18 cellular contexts compared by ENCODE assay signal in the genomic region with DNA sequence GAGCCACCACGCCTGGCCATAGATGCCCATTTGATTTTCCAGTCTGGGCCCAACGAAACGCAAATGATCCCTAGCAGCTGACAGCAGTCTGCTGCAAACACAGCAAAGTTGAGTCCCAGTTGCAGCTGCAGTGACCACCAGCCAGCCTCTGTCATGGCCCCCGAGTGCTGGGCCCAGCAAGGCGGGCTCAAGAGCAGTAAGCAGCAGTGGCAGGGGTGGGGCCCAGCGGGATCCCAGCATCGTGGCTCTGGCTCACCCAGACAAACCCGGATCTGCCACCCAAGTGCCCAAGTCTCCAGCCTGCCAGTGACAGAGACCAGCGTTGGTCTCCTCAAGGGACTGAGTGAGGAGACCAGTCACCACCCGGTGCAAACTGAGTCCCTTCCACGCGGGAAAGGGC. TPM values are rescaled to one million over a fixed set of nuclear protein-coding genes. Genes with fewer than 3 reads are reported as not detected.
DNase-seq lines count a peak whose midpoint lies in the region; ATAC-seq and TF ChIP-seq lines count a peak whose summit lies in the region.
"Had no signal": no experiment of that assay in that cellular context is flagged by ENCODE, and none has a peak within 500 bp of the region (broad histone marks: within the 10 kb centered on the region; RNA-seq: fewer than 3 reads in every experiment).

No MANE protein-coding gene starts in this region.

- no peaks in the 10 kb centered on the region for H3K27me3 ChIP-seq in tibial nerve
- H3K27me3 ChIP-seq: MG63, SJCRH30 had no signal

- no peaks in the 10 kb centered on the region for H3K9me3 Mint-ChIP-seq in stimulated activated naive CD8-positive, alpha-beta T cell treated with anti-CD3 and anti-CD28 coated beads, Interleukin-15, amount 100 ng/mL, for 72 hours
- no peaks in the 10 kb centered on the region for H3K9me3 Mint-ChIP-seq in HFFc6
- H3K9me3 Mint-ChIP-seq: CD8-positive, alpha-beta T cell had no signal

- no peak for DNase-seq in stimulated activated naive CD8-positive, alpha-beta T cell treated with anti-CD3 and anti-CD28 coated beads, Interleukin-15, amount 100 ng/mL, for 72 hours
- DNase-seq in stimulated activated naive CD8-positive, alpha-beta T cell treated with anti-CD3 and anti-CD28 coated beads, Interleukin-15, Interleukin-2, amounts not matched to agents 100 U/mL and 50 U/mL, for 24 hours: no peak
- no peak for DNase-seq in T-helper 17 cell
- DNase-seq in tibial nerve (ENCODE audit: low spot score in 2 of 2): no peak
- no peak for DNase-seq in HFFc6
- DNase-seq: Calu3; CD8-positive, alpha-beta T cell; GM23248; Kasumi-1; MG63; NCI-H1048; NCI-H1436; NCI-H2029; NCI-H345; NCI-H526; PC-3; SJCRH30 had no signal

- H3K9me3 ChIP-seq in T-helper 17 cell (ENCODE audit: control insufficient read depth, low read length, poor library complexity, severe bottlenecking) (no peaks in the 10 kb centered on the region), tibial nerve (no peaks in the 10 kb centered on the region)
- H3K9me3 ChIP-seq: MG63, SJCRH30 had no signal

- no peak for TF ChIP-seq CTCF in tibial nerve (IDR thresholded peaks at IDR 0.05)
- no peak for TF ChIP-seq CTCF in HFFc6 (IDR thresholded peaks at IDR 0.05)

- no peaks in the 10 kb centered on the region for H3K4me1 ChIP-seq in tibial nerve
- H3K4me1 ChIP-seq: SJCRH30 had no signal

- H3K36me3 Mint-ChIP-seq in T-helper 17 cell (ENCODE audit: low read depth) (no peaks in the 10 kb centered on the region), HFFc6 (ENCODE audit: low read depth) (no peaks in the 10 kb centered on the region)
- H3K36me3 Mint-ChIP-seq: CD8-positive, alpha-beta T cell had no signal

- peak; percentile 14 for ATAC-seq in stimulated activated naive CD8-positive, alpha-beta T cell treated with anti-CD3 and anti-CD28 coated beads, Interleukin-15, amount 100 ng/mL, for 72 hours
- ATAC-seq in stimulated activated naive CD8-positive, alpha-beta T cell treated with anti-CD3 and anti-CD28 coated beads, Interleukin-15, Interleukin-2, amounts not matched to agents 100 U/mL and 50 U/mL, for 24 hours: no peak
- no peak for ATAC-seq in T-helper 17 cell
- ATAC-seq in HG03108 (IDR thresholded peaks at IDR 0.05; ENCODE audit: unreplicated experiment): no peak
- ATAC-seq: CD8-positive, alpha-beta T cell; PC-3 had no signal

- no peaks in the 10 kb centered on the region for H3K27me3 Mint-ChIP-seq in stimulated activated naive CD8-positive, alpha-beta T cell treated with anti-CD3 and anti-CD28 coated beads, Interleukin-15, amount 100 ng/mL, for 72 hours
- no peaks in the 10 kb centered on the region for H3K27me3 Mint-ChIP-seq in T-helper 17 cell
- H3K27me3 Mint-ChIP-seq in HFFc6 (ENCODE audit: insufficient read depth): peaks cover 15% of the 10 kb centered on the region

- 74 to 76% methylated on average over 11 of the region's 12 CpGs for whole genome bisulfite sequencing in tibial nerve, 2 donors

- no peak overlapping the region for H3K27ac ChIP-seq in tibial nerve
- H3K27ac ChIP-seq: GM23248, SJCRH30 had no signal

- no peak overlapping the region for H3K4me3 Mint-ChIP-seq in stimulated activated naive CD8-positive, alpha-beta T cell treated with anti-CD3 and anti-CD28 coated beads, Interleukin-15, amount 100 ng/mL, for 72 hours
- H3K4me3 Mint-ChIP-seq in T-helper 17 cell (no peak overlapping the region), HFFc6 (no peak overlapping the region)
- H3K4me3 Mint-ChIP-seq: CD8-positive, alpha-beta T cell had no signal

- H3K4me1 Mint-ChIP-seq in stimulated activated naive CD8-positive, alpha-beta T cell treated with anti-CD3 and anti-CD28 coated beads, Interleukin-15, amount 100 ng/mL, for 72 hours: peaks cover 3% of the 10 kb centered on the region
- no peaks in the 10 kb centered on the region for H3K4me1 Mint-ChIP-seq in T-helper 17 cell
- no peaks in the 10 kb centered on the region for H3K4me1 Mint-ChIP-seq in HFFc6 (ENCODE audit: low read depth)

- peaks cover 0 to 5% (median 0%) of the 10 kb centered on the region in 3 donors for H3K36me3 ChIP-seq in tibial nerve
- H3K36me3 ChIP-seq: MG63, SJCRH30 had no signal

- TF ChIP-seq POLR2A in tibial nerve (IDR thresholded peaks at IDR 0.05): no peak

- H3K4me3 ChIP-seq in tibial nerve: no peak overlapping the region
- H3K4me3 ChIP-seq: GM23248, MG63, SJCRH30 had no signal

- no peak for TF ChIP-seq EP300 in tibial nerve (IDR thresholded peaks at IDR 0.05)

- no peak overlapping the region for H3K27ac Mint-ChIP-seq in stimulated activated naive CD8-positive, alpha-beta T cell treated with anti-CD3 and anti-CD28 coated beads, Interleukin-15, amount 100 ng/mL, for 72 hours
- H3K27ac Mint-ChIP-seq in T-helper 17 cell: peak overlapping the region; percentile 45
- no peak overlapping the region for H3K27ac Mint-ChIP-seq in HFFc6
- H3K27ac Mint-ChIP-seq: CD8-positive, alpha-beta T cell had no signal

RNA-seq across cellular contexts. Expression of a gene that starts 6.9 kb away (rescaled TPM):
- total RNA-seq in T-helper 17 cell: 1 to 10 TPM; 6.4 to 6.8 TPM
- 10 to 100 TPM in 2 of 4 donors, 1 to 10 TPM in 2; 7.6 to 38.6 (median 18.4) TPM for total RNA-seq in tibial nerve
- total RNA-seq in HFFc6 (2021; fragmentation: NEBNext Ultra II Directional; extraction: Animal tissue kit (Norgen Biotek cat#: 25700)): not detected
- total RNA-seq: SJCRH30 had no signal

RNA-seq across cellular contexts. Expression of a gene that starts 19.8 kb away (rescaled TPM):
- total RNA-seq in T-helper 17 cell (100 to 1,000 TPM; 137 to 168 TPM), tibial nerve (100 to 1,000 TPM in 1 of 4 donors, 10 to 100 TPM in 3; 52.7 to 153 (median 91.0) TPM)
- 100 to 1,000 TPM; 129 to 166 (median 148) TPM for total RNA-seq in HFFc6 (2021; fragmentation: NEBNext Ultra II Directional; extraction: Animal tissue kit (Norgen Biotek cat#: 25700))

RNA-seq across cellular contexts. Expression of a gene that starts 33.8 kb away (rescaled TPM):
- 100 to 1,000 TPM; 446 to 548 TPM for total RNA-seq in T-helper 17 cell
- 100 to 1,000 TPM; 408 to 463 (median 452) TPM for total RNA-seq in tibial nerve
- total RNA-seq in HFFc6 (2021; fragmentation: NEBNext Ultra II Directional; extraction: Animal tissue kit (Norgen Biotek cat#: 25700)): 100 to 1,000 TPM; 188 to 282 (median 280) TPM

RNA-seq across cellular contexts. Expression of a gene that starts 54.2 kb away (rescaled TPM):
- 10 to 100 TPM; 28.4 to 33.2 TPM for total RNA-seq in T-helper 17 cell
- total RNA-seq in tibial nerve: 10 to 100 TPM; 27.0 to 38.1 (median 31.9) TPM
- total RNA-seq in HFFc6 (2021; fragmentation: NEBNext Ultra II Directional; extraction: Animal tissue kit (Norgen Biotek cat#: 25700)): 10 to 100 TPM; 14.9 to 17.7 (median 16.5) TPM

Comparison
In these comparisons a context has a peak if more than half of its experiments do, and no peak if none do; other contexts are left out.
1. RNA of a gene that starts 6.9 kb away (total RNA-seq): 7.6 to 38.6 TPM in tibial nerve and 6.4 to 6.8 TPM in T-helper 17 cell; not detected in HFFc6; every median in the first group is over 4 times any median in the second.